29 cellular contexts compared by ENCODE assay signal in the genomic region with DNA sequence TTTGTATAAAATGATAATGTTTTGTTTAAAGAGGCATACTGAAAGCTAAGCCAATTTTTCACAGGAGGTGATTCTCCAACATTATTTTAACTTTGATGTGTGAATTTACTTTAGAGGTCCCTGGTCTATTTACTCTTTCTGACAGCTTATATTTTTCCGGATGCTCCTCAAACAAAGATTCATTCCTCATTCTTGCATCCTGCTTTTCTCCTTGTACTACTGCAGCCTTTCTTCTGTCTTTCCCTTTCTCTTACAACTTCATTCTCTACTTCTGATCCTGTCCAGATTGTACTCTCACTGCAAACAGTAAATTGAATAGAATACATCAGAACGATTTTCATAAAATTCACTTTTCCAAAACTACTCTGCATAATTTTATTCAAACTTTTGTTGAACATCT. TPM values are rescaled to one million over a fixed set of nuclear protein-coding genes. Genes with fewer than 3 reads are reported as not detected.
DNase-seq lines count a peak whose midpoint lies in the region; ATAC-seq, FAIRE-seq and TF ChIP-seq lines count a peak whose summit lies in the region.
"Had no signal": no experiment of that assay in that cellular context is flagged by ENCODE, and none has a peak within 500 bp of the region (broad histone marks: within the 10 kb centered on the region; RNA-seq: fewer than 3 reads in every experiment).

No MANE protein-coding gene starts in this region.

- H3K27me3 ChIP-seq in BLaER1 treated with 17β-estradiol and CSF1 and Interleukin-3, amounts not matched to agents 10 nM and 100 nM: no peaks in the 10 kb centered on the region
- H3K27me3 ChIP-seq in PC-3 (ENCODE audit: low read length): no peaks in the 10 kb centered on the region
- no peaks in the 10 kb centered on the region for H3K27me3 ChIP-seq in esophagus muscularis mucosa
- H3K27me3 ChIP-seq in neutrophil: no peaks in the 10 kb centered on the region
- H3K27me3 ChIP-seq: esophagus squamous epithelium had no signal

- no TSS peak for BruUV-seq in PC-3 (replicated peaks; lab: Mats Ljungman, UMichigan)

- CTCF ChIA-PET in PC-3 (lab: Charles Lee): no interaction called here

- POLR2A ChIA-PET in PC-3 (lab: Charles Lee; ENCODE audit: unreplicated experiment): interaction anchor here (0.7 kb wide), 1 partner anchor 18 kb away, joined by 4 read pairs; no protein-coding TSS in a partner anchor

- peak overlapping the region in 2 of 11 experiments; percentile 13 to 69; a peak in 1 of 22 replicates for H3K27ac ChIP-seq in BLaER1 treated with 17β-estradiol and CSF1 and Interleukin-3, amounts not matched to agents 10 nM and 100 nM
- H3K27ac ChIP-seq in PC-3 (ENCODE audit: low read length) (peak overlapping the region; percentile 74), esophagus muscularis mucosa (replicated peaks in 1 of 4) (peak overlapping the region; percentile 32 to 99 (median 96)), neutrophil (peak overlapping the region; percentile 95)
- H3K27ac ChIP-seq: thoracic aorta, WERI-Rb-1 had no signal

- H3K9me2 ChIP-seq in PC-3 (replicated peaks; ENCODE audit: low read length): no peaks in the 10 kb centered on the region

- H3K36me3 ChIP-seq in BLaER1 treated with 17β-estradiol and CSF1 and Interleukin-3, amounts not matched to agents 10 nM and 100 nM: peaks cover 0 to 10% (median 0%) of the 10 kb centered on the region in 11 experiments; a peak in 3 of 22 replicates
- H3K36me3 ChIP-seq in PC-3 (ENCODE audit: low read depth, low read length) (no peaks in the 10 kb centered on the region), esophagus muscularis mucosa (no peaks in the 10 kb centered on the region), neutrophil (no peaks in the 10 kb centered on the region)
- H3K36me3 ChIP-seq: esophagus squamous epithelium, thoracic aorta, WERI-Rb-1 had no signal

- H4K20me1 ChIP-seq in BLaER1 treated with 17β-estradiol and CSF1 and Interleukin-3, amounts not matched to agents 10 nM and 100 nM: peaks cover 67 to 97% (median 91%) of the 10 kb centered on the region in 11 experiments
- H4K20me1 ChIP-seq in PC-3 (ENCODE audit: low read length): peaks cover 83% of the 10 kb centered on the region

- 31% methylated on average over 2 of the region's 2 CpGs for WGBS in esophagus muscularis mucosa

- H3K9ac ChIP-seq in BLaER1 treated with 17β-estradiol and CSF1 and Interleukin-3, amounts not matched to agents 10 nM and 100 nM: no peak overlapping the region
- H3K9ac ChIP-seq in PC-3 (ENCODE audit: low read length): no peak overlapping the region; the same call in 1 of the 2 replicates

- intact Hi-C loops in PC-3 (cut with micrococcal nuclease): no loop called here
- intact Hi-C loops in esophagus muscularis mucosa (cut with DNase I): loop anchor here (2.0 kb wide), 1 partner anchor 25 kb away; no protein-coding TSS in a partner anchor

- no peak overlapping the region for H3K4me3 ChIP-seq in BLaER1 treated with 17β-estradiol and CSF1 and Interleukin-3, amounts not matched to agents 10 nM and 100 nM
- H3K4me3 ChIP-seq in PC-3 (ENCODE audit: low read length) (peak overlapping the region; percentile 33), esophagus muscularis mucosa (peak overlapping the region in 1 of 4 donors; percentile 1), neutrophil (ENCODE audit: low read depth in 1 of 2, low read length in 1 of 2) (no peak overlapping the region)
- H3K4me3 ChIP-seq: esophagus squamous epithelium, PC-9, thoracic aorta had no signal

- FAIRE-seq in urothelium cell line (lab: Jason Lieb, UNC): no peak
- FAIRE-seq: frontal cortex had no signal

- H2AFZ ChIP-seq in PC-3 (ENCODE audit: low read length): no peak overlapping the region
- H2AFZ ChIP-seq: PC-9 had no signal

- H3F3A ChIP-seq in PC-3 (ENCODE audit: low read length, unreplicated experiment): no peaks in the 10 kb centered on the region

- no peak for TF ChIP-seq EP300 in esophagus muscularis mucosa (IDR thresholded peaks at IDR 0.05)

- peaks cover 33 to 76% (median 42%) of the 10 kb centered on the region in 10 experiments for H3K4me1 ChIP-seq in BLaER1 treated with 17β-estradiol and CSF1 and Interleukin-3, amounts not matched to agents 10 nM and 100 nM
- H3K4me1 ChIP-seq in PC-3 (ENCODE audit: insufficient read depth, low read length) (peaks cover 79% of the 10 kb centered on the region), esophagus muscularis mucosa (peaks cover 75 to 90% (median 89%) of the 10 kb centered on the region in 4 donors), neutrophil (ENCODE audit: control insufficient read depth in 1 of 2, insufficient read depth in 1 of 2, low read depth in 1 of 2, low read length in 1 of 2) (peaks cover 53 to 70% of the 10 kb centered on the region in 2 experiments)

- TF ChIP-seq CTCF in PC-3 (conservative IDR thresholded peaks at IDR 0.05; ENCODE audit: low read depth, low read length) (no peak), esophagus muscularis mucosa (IDR thresholded peaks at IDR 0.05) (no peak), neutrophil (IDR thresholded peaks at IDR 0.05) (no peak)

- peak overlapping the region in 6 of 11 experiments; percentile 14 to 94 (median 92); a peak in 9 of 22 replicates for H3K4me2 ChIP-seq in BLaER1 treated with 17β-estradiol and CSF1 and Interleukin-3, amounts not matched to agents 10 nM and 100 nM
- peak overlapping the region; percentile 76 for H3K4me2 ChIP-seq in PC-3 (ENCODE audit: low read length)

- DNase-seq in PC-3 (no peak), esophagus muscularis mucosa (ENCODE audit: extremely low spot score) (no peak), AG08396 (ENCODE audit: low spot score) (no peak), activated gamma-delta T cell treated with Interleukin-2 at 50 U/mL for 16 hours (no peak), urothelium cell line (ENCODE audit: low spot score) (no peak)
- DNase-seq: activated CD4-positive, alpha-beta T cell treated with anti-CD3 and anti-CD28 coated beads, Interleukin-2, amount 10 ng/mL, durations not matched to agents 7 days and 5 days; activated CD8-positive, alpha-beta memory T cell treated with anti-CD3 and anti-CD28 coated beads, Interleukin-2, amount 10 ng/mL, durations not matched to agents 7 days and 5 days; activated naive CD4-positive, alpha-beta T cell treated with anti-CD3 and anti-CD28 coated beads, Interleukin-2, amount 10 ng/mL, durations not matched to agents 7 days and 5 days; activated T-cell treated with anti-CD3 and anti-CD28 coated beads, Interleukin-2, amount 50 U/mL, for 72 hours; C1 segment of cervical spinal cord; Caco-2; effector memory CD4-positive, alpha-beta T cell; esophagus squamous epithelium; hypothalamus; immature natural killer cell; naive B cell; NCI-H1048; NCI-H1694 treated with DMSO at 0.1 percent for 48 hours; NCI-H2171; NCI-H510A; PC-9; Right ventricle myocardium superior; stimulated activated naive CD4-positive, alpha-beta T cell treated with Interleukin-2 at 50 U/mL for 16 hours; WERI-Rb-1 had no signal

- ATAC-seq in PC-3: no peak
- ATAC-seq: activated CD8-positive, alpha-beta memory T cell treated with anti-CD3 and anti-CD28 coated beads, Interleukin-2, amount 10 ng/mL, durations not matched to agents 7 days and 5 days; activated T-cell treated with anti-CD3 and anti-CD28 coated beads, Interleukin-2, amount 50 U/mL, for 72 hours; left lobe of liver had no signal

- H3K9me3 ChIP-seq in BLaER1 treated with 17β-estradiol and CSF1 and Interleukin-3, amounts not matched to agents 10 nM and 100 nM (replicated peaks in 1 of 11): no peaks in the 10 kb centered on the region
- no peaks in the 10 kb centered on the region for H3K9me3 ChIP-seq in PC-3 (ENCODE audit: low read length)
- no peaks in the 10 kb centered on the region for H3K9me3 ChIP-seq in esophagus muscularis mucosa
- H3K9me3 ChIP-seq in neutrophil: no peaks in the 10 kb centered on the region
- H3K9me3 ChIP-seq: Caco-2, esophagus squamous epithelium, thoracic aorta had no signal

- peaks cover 98% of the 10 kb centered on the region for H3K79me2 ChIP-seq in PC-3 (ENCODE audit: low read length)

- TF ChIP-seq POLR2A in esophagus muscularis mucosa (IDR thresholded peaks at IDR 0.05; ENCODE audit: low read depth): no peak

RNA-seq across cellular contexts. Expression of gene NPTN, which starts 5.1 kb away (rescaled TPM):
- total RNA-seq in PC-3 (2014; rRNA removed): 115 and 164 TPM in 2 replicates
- 100 to 1,000 TPM; 218 to 281 (median 246) TPM for total RNA-seq in esophagus muscularis mucosa

RNA-seq across cellular contexts. Expression of gene CD276, which starts 56.1 kb away (rescaled TPM):
- total RNA-seq in PC-3 (2014; rRNA removed) (85.3 and 85.6 TPM in 2 replicates), esophagus muscularis mucosa (10 to 100 TPM; 31.8 to 58.1 (median 40.1) TPM)
